In the genomic region with DNA sequence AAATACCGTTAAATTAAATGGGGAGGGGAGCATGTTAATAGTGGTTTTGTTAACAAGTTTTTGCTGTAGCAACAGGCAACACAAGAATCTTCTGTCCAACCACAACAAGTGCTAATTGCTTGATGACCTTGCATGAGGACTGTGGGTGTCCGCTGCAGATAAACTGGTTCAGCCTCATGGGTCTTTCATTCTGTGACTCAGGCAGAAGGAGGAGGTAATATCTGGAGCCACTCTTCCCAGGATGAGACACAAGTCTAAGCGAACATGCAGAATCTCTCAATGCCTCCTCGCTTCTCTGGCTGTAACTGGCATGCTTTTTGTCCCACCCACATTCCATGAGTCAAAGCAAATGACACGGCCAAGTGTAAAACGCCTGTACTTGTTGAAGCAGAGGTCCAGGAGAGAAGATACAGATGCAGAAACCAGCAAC, we compare ENCODE assay signal across 1 cellular context.
A peak's percentile ranks its signal among the peaks of the same experiment; 100 is the strongest.
TF ChIP-seq lines count a peak whose summit lies in the region.

No MANE protein-coding gene starts in this region.

TF ChIP-seq in K562, 482 proteins besides CTCF, POLR2A, EP300 and RAD21 (continued from another document and continues in another):
- TF ChIP-seq, protein P1, sequence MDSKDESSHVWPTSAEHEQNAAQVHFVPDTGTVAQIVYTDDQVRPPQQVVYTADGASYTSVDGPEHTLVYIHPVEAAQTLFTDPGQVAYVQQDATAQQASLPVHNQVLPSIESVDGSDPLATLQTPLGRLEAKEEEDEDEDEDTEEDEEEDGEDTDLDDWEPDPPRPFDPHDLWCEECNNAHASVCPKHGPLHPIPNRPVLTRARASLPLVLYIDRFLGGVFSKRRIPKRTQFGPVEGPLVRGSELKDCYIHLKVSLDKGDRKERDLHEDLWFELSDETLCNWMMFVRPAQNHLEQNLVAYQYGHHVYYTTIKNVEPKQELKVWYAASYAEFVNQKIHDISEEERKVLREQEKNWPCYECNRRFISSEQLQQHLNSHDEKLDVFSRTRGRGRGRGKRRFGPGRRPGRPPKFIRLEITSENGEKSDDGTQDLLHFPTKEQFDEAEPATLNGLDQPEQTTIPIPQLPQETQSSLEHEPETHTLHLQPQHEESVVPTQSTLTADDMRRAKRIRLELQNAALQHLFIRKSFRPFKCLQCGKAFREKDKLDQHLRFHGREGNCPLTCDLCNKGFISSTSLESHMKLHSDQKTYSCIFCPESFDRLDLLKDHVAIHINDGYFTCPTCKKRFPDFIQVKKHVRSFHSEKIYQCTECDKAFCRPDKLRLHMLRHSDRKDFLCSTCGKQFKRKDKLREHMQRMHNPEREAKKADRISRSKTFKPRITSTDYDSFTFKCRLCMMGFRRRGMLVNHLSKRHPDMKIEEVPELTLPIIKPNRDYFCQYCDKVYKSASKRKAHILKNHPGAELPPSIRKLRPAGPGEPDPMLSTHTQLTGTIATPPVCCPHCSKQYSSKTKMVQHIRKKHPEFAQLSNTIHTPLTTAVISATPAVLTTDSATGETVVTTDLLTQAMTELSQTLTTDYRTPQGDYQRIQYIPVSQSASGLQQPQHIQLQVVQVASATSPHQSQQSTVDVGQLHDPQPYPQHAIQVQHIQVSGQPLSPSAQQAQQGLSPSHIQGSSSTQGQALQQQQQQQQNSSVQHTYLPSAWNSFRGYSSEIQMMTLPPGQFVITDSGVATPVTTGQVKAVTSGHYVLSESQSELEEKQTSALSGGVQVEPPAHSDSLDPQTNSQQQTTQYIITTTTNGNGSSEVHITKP (IDR thresholded peaks at IDR 0.05; ENCODE audit: partially characterized antibody): no peak
- no peak for TF ChIP-seq HNRNPLL (IDR thresholded peaks at IDR 0.05; ENCODE audit: low read depth, low read length, poor library complexity, severe bottlenecking)
- TF ChIP-seq POLR2B (IDR thresholded peaks at IDR 0.05; ENCODE audit: low read depth, partially characterized antibody): no peak
- TF ChIP-seq, protein P2, sequence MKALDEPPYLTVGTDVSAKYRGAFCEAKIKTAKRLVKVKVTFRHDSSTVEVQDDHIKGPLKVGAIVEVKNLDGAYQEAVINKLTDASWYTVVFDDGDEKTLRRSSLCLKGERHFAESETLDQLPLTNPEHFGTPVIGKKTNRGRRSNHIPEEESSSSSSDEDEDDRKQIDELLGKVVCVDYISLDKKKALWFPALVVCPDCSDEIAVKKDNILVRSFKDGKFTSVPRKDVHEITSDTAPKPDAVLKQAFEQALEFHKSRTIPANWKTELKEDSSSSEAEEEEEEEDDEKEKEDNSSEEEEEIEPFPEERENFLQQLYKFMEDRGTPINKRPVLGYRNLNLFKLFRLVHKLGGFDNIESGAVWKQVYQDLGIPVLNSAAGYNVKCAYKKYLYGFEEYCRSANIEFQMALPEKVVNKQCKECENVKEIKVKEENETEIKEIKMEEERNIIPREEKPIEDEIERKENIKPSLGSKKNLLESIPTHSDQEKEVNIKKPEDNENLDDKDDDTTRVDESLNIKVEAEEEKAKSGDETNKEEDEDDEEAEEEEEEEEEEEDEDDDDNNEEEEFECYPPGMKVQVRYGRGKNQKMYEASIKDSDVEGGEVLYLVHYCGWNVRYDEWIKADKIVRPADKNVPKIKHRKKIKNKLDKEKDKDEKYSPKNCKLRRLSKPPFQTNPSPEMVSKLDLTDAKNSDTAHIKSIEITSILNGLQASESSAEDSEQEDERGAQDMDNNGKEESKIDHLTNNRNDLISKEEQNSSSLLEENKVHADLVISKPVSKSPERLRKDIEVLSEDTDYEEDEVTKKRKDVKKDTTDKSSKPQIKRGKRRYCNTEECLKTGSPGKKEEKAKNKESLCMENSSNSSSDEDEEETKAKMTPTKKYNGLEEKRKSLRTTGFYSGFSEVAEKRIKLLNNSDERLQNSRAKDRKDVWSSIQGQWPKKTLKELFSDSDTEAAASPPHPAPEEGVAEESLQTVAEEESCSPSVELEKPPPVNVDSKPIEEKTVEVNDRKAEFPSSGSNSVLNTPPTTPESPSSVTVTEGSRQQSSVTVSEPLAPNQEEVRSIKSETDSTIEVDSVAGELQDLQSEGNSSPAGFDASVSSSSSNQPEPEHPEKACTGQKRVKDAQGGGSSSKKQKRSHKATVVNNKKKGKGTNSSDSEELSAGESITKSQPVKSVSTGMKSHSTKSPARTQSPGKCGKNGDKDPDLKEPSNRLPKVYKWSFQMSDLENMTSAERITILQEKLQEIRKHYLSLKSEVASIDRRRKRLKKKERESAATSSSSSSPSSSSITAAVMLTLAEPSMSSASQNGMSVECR (CRISPR knock-in tag; IDR thresholded peaks at IDR 0.05): no peak
- no peak for TF ChIP-seq FUS (optimal IDR thresholded peaks at IDR 0.05; ENCODE audit: low read depth, low read length)
- TF ChIP-seq CBX3 (IDR thresholded peaks at IDR 0.05; ENCODE audit: borderline replicate concordance in 1 of 2, low read length in 2 of 2): peak in 1 of 2 experiments; percentile 62; a peak in 1 of 3 replicates
- no peak for TF ChIP-seq TBL1XR1 (IDR thresholded peaks at IDR 0.05; ENCODE audit: low read length in 2 of 2)
- TF ChIP-seq, protein P3, sequence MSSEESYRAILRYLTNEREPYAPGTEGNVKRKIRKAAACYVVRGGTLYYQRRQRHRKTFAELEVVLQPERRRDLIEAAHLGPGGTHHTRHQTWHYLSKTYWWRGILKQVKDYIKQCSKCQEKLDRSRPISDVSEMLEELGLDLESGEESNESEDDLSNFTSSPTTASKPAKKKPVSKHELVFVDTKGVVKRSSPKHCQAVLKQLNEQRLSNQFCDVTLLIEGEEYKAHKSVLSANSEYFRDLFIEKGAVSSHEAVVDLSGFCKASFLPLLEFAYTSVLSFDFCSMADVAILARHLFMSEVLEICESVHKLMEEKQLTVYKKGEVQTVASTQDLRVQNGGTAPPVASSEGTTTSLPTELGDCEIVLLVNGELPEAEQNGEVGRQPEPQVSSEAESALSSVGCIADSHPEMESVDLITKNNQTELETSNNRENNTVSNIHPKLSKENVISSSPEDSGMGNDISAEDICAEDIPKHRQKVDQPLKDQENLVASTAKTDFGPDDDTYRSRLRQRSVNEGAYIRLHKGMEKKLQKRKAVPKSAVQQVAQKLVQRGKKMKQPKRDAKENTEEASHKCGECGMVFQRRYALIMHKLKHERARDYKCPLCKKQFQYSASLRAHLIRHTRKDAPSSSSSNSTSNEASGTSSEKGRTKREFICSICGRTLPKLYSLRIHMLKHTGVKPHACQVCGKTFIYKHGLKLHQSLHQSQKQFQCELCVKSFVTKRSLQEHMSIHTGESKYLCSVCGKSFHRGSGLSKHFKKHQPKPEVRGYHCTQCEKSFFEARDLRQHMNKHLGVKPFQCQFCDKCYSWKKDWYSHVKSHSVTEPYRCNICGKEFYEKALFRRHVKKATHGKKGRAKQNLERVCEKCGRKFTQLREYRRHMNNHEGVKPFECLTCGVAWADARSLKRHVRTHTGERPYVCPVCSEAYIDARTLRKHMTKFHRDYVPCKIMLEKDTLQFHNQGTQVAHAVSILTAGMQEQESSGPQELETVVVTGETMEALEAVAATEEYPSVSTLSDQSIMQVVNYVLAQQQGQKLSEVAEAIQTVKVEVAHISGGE (CRISPR knock-in tag; IDR thresholded peaks at IDR 0.05): no peak
- no peak for TF ChIP-seq SMAD1 (IDR thresholded peaks at IDR 0.05; ENCODE audit: low read depth, low read length, partially characterized antibody)
- no peak for TF ChIP-seq RHOXF2B (CRISPR knock-in tag; conservative IDR thresholded peaks at IDR 0.05)
- TF ChIP-seq, protein P4, sequence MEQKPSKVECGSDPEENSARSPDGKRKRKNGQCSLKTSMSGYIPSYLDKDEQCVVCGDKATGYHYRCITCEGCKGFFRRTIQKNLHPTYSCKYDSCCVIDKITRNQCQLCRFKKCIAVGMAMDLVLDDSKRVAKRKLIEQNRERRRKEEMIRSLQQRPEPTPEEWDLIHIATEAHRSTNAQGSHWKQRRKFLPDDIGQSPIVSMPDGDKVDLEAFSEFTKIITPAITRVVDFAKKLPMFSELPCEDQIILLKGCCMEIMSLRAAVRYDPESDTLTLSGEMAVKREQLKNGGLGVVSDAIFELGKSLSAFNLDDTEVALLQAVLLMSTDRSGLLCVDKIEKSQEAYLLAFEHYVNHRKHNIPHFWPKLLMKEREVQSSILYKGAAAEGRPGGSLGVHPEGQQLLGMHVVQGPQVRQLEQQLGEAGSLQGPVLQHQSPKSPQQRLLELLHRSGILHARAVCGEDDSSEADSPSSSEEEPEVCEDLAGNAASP (IDR thresholded peaks at IDR 0.05): no peak
- no peak for TF ChIP-seq BDP1 (IDR thresholded peaks at IDR 0.05; ENCODE audit: insufficient read depth, insufficient read length)
- TF ChIP-seq, protein P5, sequence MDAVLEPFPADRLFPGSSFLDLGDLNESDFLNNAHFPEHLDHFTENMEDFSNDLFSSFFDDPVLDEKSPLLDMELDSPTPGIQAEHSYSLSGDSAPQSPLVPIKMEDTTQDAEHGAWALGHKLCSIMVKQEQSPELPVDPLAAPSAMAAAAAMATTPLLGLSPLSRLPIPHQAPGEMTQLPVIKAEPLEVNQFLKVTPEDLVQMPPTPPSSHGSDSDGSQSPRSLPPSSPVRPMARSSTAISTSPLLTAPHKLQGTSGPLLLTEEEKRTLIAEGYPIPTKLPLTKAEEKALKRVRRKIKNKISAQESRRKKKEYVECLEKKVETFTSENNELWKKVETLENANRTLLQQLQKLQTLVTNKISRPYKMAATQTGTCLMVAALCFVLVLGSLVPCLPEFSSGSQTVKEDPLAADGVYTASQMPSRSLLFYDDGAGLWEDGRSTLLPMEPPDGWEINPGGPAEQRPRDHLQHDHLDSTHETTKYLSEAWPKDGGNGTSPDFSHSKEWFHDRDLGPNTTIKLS (IDR thresholded peaks at IDR 0.05; ENCODE audit: borderline replicate concordance, low read depth): no peak
- TF ChIP-seq ARHGAP35 (IDR thresholded peaks at IDR 0.05; ENCODE audit: partially characterized antibody): no peak
- TF ChIP-seq TEAD1 (CRISPR knock-in tag; IDR thresholded peaks at IDR 0.05): peak in 1 of 2 experiments; percentile 58; a peak in 1 of 4 replicates
- no peak for TF ChIP-seq NFATC3 (IDR thresholded peaks at IDR 0.05)
- no peak for TF ChIP-seq EP400 (IDR thresholded peaks at IDR 0.05)
- TF ChIP-seq NRF1 (conservative IDR thresholded peaks at IDR 0.05 in 1 of 2, IDR thresholded peaks at IDR 0.05 in 1 of 2): no peak
- no peak for TF ChIP-seq SIRT6 (IDR thresholded peaks at IDR 0.05; ENCODE audit: low read depth, low read length)
- TF ChIP-seq ZNF79 (CRISPR knock-in tag; IDR thresholded peaks at IDR 0.05; ENCODE audit: low read depth): no peak
- no peak for TF ChIP-seq ZNF174 (CRISPR knock-in tag; IDR thresholded peaks at IDR 0.05)
- TF ChIP-seq NFE2L1 (tag; IDR thresholded peaks at IDR 0.05; ENCODE audit: borderline replicate concordance, low read depth): no peak
- TF ChIP-seq MAZ (CRISPR knock-in tag; conservative IDR thresholded peaks at IDR 0.05 in 1 of 2, IDR thresholded peaks at IDR 0.05 in 1 of 2): no peak
- TF ChIP-seq, protein P6, sequence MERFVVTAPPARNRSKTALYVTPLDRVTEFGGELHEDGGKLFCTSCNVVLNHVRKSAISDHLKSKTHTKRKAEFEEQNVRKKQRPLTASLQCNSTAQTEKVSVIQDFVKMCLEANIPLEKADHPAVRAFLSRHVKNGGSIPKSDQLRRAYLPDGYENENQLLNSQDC (CRISPR knock-in tag; IDR thresholded peaks at IDR 0.05): no peak
- no peak for TF ChIP-seq BRCA1 (IDR thresholded peaks at IDR 0.05)
- TF ChIP-seq BRCA1 (CRISPR knock-in tag; IDR thresholded peaks at IDR 0.05): no peak
- no peak for TF ChIP-seq FOS (IDR thresholded peaks at IDR 0.05; ENCODE audit: extremely low read depth, insufficient read length)
- TF ChIP-seq, protein P7, sequence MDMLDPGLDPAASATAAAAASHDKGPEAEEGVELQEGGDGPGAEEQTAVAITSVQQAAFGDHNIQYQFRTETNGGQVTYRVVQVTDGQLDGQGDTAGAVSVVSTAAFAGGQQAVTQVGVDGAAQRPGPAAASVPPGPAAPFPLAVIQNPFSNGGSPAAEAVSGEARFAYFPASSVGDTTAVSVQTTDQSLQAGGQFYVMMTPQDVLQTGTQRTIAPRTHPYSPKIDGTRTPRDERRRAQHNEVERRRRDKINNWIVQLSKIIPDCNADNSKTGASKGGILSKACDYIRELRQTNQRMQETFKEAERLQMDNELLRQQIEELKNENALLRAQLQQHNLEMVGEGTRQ (CRISPR knock-in tag; IDR thresholded peaks at IDR 0.05): no peak
- no peak for TF ChIP-seq ZNF830 (CRISPR knock-in tag; IDR thresholded peaks at IDR 0.05)
- TF ChIP-seq, protein P8, sequence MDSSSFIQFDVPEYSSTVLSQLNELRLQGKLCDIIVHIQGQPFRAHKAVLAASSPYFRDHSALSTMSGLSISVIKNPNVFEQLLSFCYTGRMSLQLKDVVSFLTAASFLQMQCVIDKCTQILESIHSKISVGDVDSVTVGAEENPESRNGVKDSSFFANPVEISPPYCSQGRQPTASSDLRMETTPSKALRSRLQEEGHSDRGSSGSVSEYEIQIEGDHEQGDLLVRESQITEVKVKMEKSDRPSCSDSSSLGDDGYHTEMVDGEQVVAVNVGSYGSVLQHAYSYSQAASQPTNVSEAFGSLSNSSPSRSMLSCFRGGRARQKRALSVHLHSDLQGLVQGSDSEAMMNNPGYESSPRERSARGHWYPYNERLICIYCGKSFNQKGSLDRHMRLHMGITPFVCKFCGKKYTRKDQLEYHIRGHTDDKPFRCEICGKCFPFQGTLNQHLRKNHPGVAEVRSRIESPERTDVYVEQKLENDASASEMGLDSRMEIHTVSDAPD (CRISPR knock-in tag; IDR thresholded peaks at IDR 0.05): no peak
- TF ChIP-seq EGR1 (conservative IDR thresholded peaks at IDR 0.05): no peak
- no peak for TF ChIP-seq SRSF3 (IDR thresholded peaks at IDR 0.05; ENCODE audit: insufficient read depth, low read length)
- TF ChIP-seq, protein P9, sequence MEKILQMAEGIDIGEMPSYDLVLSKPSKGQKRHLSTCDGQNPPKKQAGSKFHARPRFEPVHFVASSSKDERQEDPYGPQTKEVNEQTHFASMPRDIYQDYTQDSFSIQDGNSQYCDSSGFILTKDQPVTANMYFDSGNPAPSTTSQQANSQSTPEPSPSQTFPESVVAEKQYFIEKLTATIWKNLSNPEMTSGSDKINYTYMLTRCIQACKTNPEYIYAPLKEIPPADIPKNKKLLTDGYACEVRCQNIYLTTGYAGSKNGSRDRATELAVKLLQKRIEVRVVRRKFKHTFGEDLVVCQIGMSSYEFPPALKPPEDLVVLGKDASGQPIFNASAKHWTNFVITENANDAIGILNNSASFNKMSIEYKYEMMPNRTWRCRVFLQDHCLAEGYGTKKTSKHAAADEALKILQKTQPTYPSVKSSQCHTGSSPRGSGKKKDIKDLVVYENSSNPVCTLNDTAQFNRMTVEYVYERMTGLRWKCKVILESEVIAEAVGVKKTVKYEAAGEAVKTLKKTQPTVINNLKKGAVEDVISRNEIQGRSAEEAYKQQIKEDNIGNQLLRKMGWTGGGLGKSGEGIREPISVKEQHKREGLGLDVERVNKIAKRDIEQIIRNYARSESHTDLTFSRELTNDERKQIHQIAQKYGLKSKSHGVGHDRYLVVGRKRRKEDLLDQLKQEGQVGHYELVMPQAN (IDR thresholded peaks at IDR 0.05; ENCODE audit: borderline replicate concordance): no peak
- TF ChIP-seq POLR2AphosphoS5 (IDR thresholded peaks at IDR 0.05; ENCODE audit: control insufficient read depth, insufficient read depth, low read depth, low read length): peak; percentile 62; the same call in 1 of the 2 replicates
- TF ChIP-seq MAFK (IDR thresholded peaks at IDR 0.05; ENCODE audit: low read length): no peak
- peak; percentile 29 to 42; a peak in 1 of 4 replicates for TF ChIP-seq FOXK2 (conservative IDR thresholded peaks at IDR 0.05 in 1 of 2, IDR thresholded peaks at IDR 0.05 in 1 of 2; ENCODE audit: low read depth in 2 of 2)
- no peak for TF ChIP-seq SMARCA5 (IDR thresholded peaks at IDR 0.05)
- TF ChIP-seq ZBTB1 (CRISPR knock-in tag; IDR thresholded peaks at IDR 0.05; ENCODE audit: borderline replicate concordance, low read depth): no peak
- TF ChIP-seq KDM1A (IDR thresholded peaks at IDR 0.05): peak in 1 of 2 experiments; percentile 36; a peak in 1 of 4 replicates
- no peak for TF ChIP-seq SRF (CRISPR knock-in tag; IDR thresholded peaks at IDR 0.05)
- peak; percentile 85 for TF ChIP-seq CBFA2T3 (IDR thresholded peaks at IDR 0.05)
- TF ChIP-seq ZBED1 (IDR thresholded peaks at IDR 0.05): no peak
- no peak for TF ChIP-seq GABPB1 (CRISPR knock-in tag; IDR thresholded peaks at IDR 0.05)
- TF ChIP-seq ZNF778 (CRISPR knock-in tag; IDR thresholded peaks at IDR 0.05): no peak
- no peak for TF ChIP-seq ZNF695 (CRISPR knock-in tag; IDR thresholded peaks at IDR 0.05)
